Comparison of ENCODE assay signal across 15 cellular contexts in the genomic region with DNA sequence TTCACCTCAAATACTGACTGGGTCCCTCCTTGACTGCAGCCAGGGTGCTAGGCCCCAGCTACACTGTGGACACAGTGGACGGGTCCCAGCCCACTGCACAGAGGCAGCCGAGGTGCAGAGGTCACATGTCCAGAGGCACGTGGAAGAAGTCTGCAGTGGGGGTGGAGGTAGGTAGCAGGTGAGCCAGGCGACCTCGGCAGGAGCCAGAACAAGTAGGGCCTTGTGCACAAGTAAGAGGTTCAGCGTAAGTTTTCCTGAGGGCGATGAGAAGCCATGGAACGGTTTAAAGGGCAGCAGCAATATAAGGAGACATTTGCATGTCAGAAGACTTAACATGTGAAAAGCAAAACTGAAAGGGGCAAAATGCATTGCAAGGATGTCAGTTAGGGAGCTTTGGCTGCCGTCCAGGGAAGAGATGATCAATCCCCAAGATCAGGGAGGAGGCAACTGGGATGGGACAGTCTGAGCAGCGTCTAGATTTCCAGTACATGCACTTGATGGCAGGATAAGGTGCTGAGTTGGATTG. TPM values are rescaled to one million over a fixed set of nuclear protein-coding genes. Genes with fewer than 3 reads are reported as not detected.
DNase-seq lines count a peak whose midpoint lies in the region; TF ChIP-seq lines count a peak whose summit lies in the region.
"Had no signal": no experiment of that assay in that cellular context is flagged by ENCODE, and none has a peak within 500 bp of the region (broad histone marks: within the 10 kb centered on the region; RNA-seq: fewer than 3 reads in every experiment).

No MANE protein-coding gene starts in this region.

- no peak overlapping the region for H2AFZ ChIP-seq in neuronal stem cell (ENCODE audit: low read length)

- H2AK5ac ChIP-seq in neuronal stem cell (ENCODE audit: low read depth, low read length), result no peak overlapping the region

- peak overlapping the region; percentile 30 for H3K27ac Mint-ChIP-seq in Caco-2 (ENCODE audit: unreplicated experiment)
- H3K27ac Mint-ChIP-seq in dendritic cell treated with granulocyte-macrophage colony-stimulating factor and Interleukin-4, amounts not matched to agents 40 ng/mL and 50 ng/mL, for 4 days, result peak overlapping the region; percentile 6

- H2BK15ac ChIP-seq in neuronal stem cell (ENCODE audit: low read length), result no peak overlapping the region

- TF ChIP-seq CTCF in Caco-2 (IDR thresholded peaks at IDR 0.05; ENCODE audit: insufficient read depth in 1 of 2, low read depth in 1 of 2, low read length in 1 of 2, severe bottlenecking in 1 of 2, unreplicated experiment in 1 of 2), result no peak

- no peak overlapping the region for H3K4me2 ChIP-seq in neuronal stem cell (ENCODE audit: insufficient read depth, low read length, poor library complexity, severe bottlenecking)

- no peaks in the 10 kb centered on the region for H3K27me3 Mint-ChIP-seq in Caco-2 (ENCODE audit: insufficient read depth, unreplicated experiment)
- peaks cover 26% of the 10 kb centered on the region for H3K27me3 Mint-ChIP-seq in dendritic cell treated with granulocyte-macrophage colony-stimulating factor and Interleukin-4, amounts not matched to agents 40 ng/mL and 50 ng/mL, for 4 days

- no peak overlapping the region for H4K8ac ChIP-seq in neuronal stem cell (ENCODE audit: low read depth, low read length)

- intact Hi-C loops in Caco-2 (cut with micrococcal nuclease; ENCODE audit: unreplicated experiment), result no loop called here
- intact Hi-C loops in dendritic cell treated with granulocyte-macrophage colony-stimulating factor and Interleukin-4, amounts not matched to agents 40 ng/mL and 50 ng/mL, for 4 days (cut with micrococcal nuclease), result no loop called here

- no peak overlapping the region for H4K91ac ChIP-seq in neuronal stem cell (ENCODE audit: low read depth, low read length, poor library complexity)

- H3K27me3 ChIP-seq in Caco-2 (replicated peaks; ENCODE audit: control insufficient read depth, insufficient read depth, low read length) (no peaks in the 10 kb centered on the region), neuronal stem cell (ENCODE audit: control insufficient read depth in 3 of 3, insufficient read depth in 3 of 3, low read depth in 1 of 3, low read length in 3 of 3) (peaks cover 0 to 3% (median 0%) of the 10 kb centered on the region in 3 experiments)
- H3K27me3 ChIP-seq: brain microvascular endothelial cell, SJSA1 had no signal

- no peaks in the 10 kb centered on the region for H3K79me1 ChIP-seq in neuronal stem cell (ENCODE audit: low read depth, low read length)

- no TSS peak for BruUV-seq in Caco-2 (replicated peaks; lab: Mats Ljungman, UMichigan)

- no peak overlapping the region for H2BK5ac ChIP-seq in neuronal stem cell (ENCODE audit: low read length)

- no peak overlapping the region for H3K4me3 Mint-ChIP-seq in Caco-2 (ENCODE audit: unreplicated experiment)
- no peak overlapping the region for H3K4me3 Mint-ChIP-seq in dendritic cell treated with granulocyte-macrophage colony-stimulating factor and Interleukin-4, amounts not matched to agents 40 ng/mL and 50 ng/mL, for 4 days

- H3K4me3 ChIP-seq in Caco-2 (ENCODE audit: low read depth, low read length) (no peak overlapping the region), neuronal stem cell (ENCODE audit: low read length in 2 of 2) (no peak overlapping the region)
- H3K4me3 ChIP-seq: SJSA1, suprapubic skin had no signal

- in situ Hi-C loops in KBM-7 (cut with MboI; ENCODE audit: low pct_unique_long_range_greater_than_20kb, low sequenced_read_pairs), result no loop called here

- H2BK120ac ChIP-seq in neuronal stem cell (ENCODE audit: low read depth, low read length), result no peak overlapping the region

- peaks cover 22% of the 10 kb centered on the region for H3K4me1 Mint-ChIP-seq in Caco-2 (ENCODE audit: low read depth, unreplicated experiment)
- peaks cover 26% of the 10 kb centered on the region for H3K4me1 Mint-ChIP-seq in dendritic cell treated with granulocyte-macrophage colony-stimulating factor and Interleukin-4, amounts not matched to agents 40 ng/mL and 50 ng/mL, for 4 days (ENCODE audit: low read depth)

- no peak overlapping the region for H3K14ac ChIP-seq in neuronal stem cell (ENCODE audit: low read length)

- no CpG with 5 or more reads among the region's 10 CpGs for WGBS in neuronal stem cell (ENCODE audit: extremely low coverage in 2 of 2, insufficient read length in 2 of 2, insufficient replicate concordance in 1 of 2), 2 donors

- H3K36me3 Mint-ChIP-seq in Caco-2 (ENCODE audit: insufficient read depth, unreplicated experiment), result peaks cover 15% of the 10 kb centered on the region
- H3K36me3 Mint-ChIP-seq in dendritic cell treated with granulocyte-macrophage colony-stimulating factor and Interleukin-4, amounts not matched to agents 40 ng/mL and 50 ng/mL, for 4 days (ENCODE audit: low read depth), result no peaks in the 10 kb centered on the region

- peaks cover 11% of the 10 kb centered on the region for H3K9me3 Mint-ChIP-seq in Caco-2 (ENCODE audit: unreplicated experiment)
- no peaks in the 10 kb centered on the region for H3K9me3 Mint-ChIP-seq in dendritic cell treated with granulocyte-macrophage colony-stimulating factor and Interleukin-4, amounts not matched to agents 40 ng/mL and 50 ng/mL, for 4 days

- no peak overlapping the region for H3K9ac ChIP-seq in neuronal stem cell (ENCODE audit: low read depth, low read length, poor library complexity)

- H3K18ac ChIP-seq in neuronal stem cell (ENCODE audit: low read length), result peak overlapping the region; percentile 15

- no peak overlapping the region for H2BK12ac ChIP-seq in neuronal stem cell (ENCODE audit: low read length)

- DNase-seq in Caco-2, result no peak
- peak; percentile 25 for DNase-seq in M059J (ENCODE audit: low read depth)
- no peak for DNase-seq in neuronal stem cell (ENCODE audit: low spot score)
- DNase-seq in stimulated activated CD8-positive, alpha-beta memory T cell treated with anti-CD3 and anti-CD28 coated beads, Interleukin-4, amount 100 ng/mL, for 48 hours, result no peak
- no peak for DNase-seq in stimulated activated CD4-positive, alpha-beta T cell treated with anti-CD3 and anti-CD28 coated beads, Interleukin-2, amount 100 ng/mL, for 24 hours
- DNase-seq in KBM-7, result no peak
- DNase-seq: AML-193, brain microvascular endothelial cell, left colon, NCI-H1436 treated with DMSO at 0.1 percent for 48 hours, NCI-H226, T1000 had no signal

- peak overlapping the region; percentile 8 for H3K23ac ChIP-seq in neuronal stem cell (ENCODE audit: low read depth, low read length, poor library complexity)

- H3K9me3 ChIP-seq in Caco-2, result no peaks in the 10 kb centered on the region
- no peaks in the 10 kb centered on the region for H3K9me3 ChIP-seq in neuronal stem cell (replicated peaks in 1 of 2; ENCODE audit: control insufficient read depth in 2 of 2, insufficient read depth in 1 of 2, low read depth in 1 of 2, low read length in 2 of 2)
- H3K9me3 ChIP-seq: SJSA1, suprapubic skin had no signal

- H3K4me1 ChIP-seq in Caco-2 (no peaks in the 10 kb centered on the region), neuronal stem cell (ENCODE audit: control insufficient read depth in 2 of 2, insufficient read depth in 1 of 2, low read depth in 1 of 2, low read length in 2 of 2) (peaks cover 0 to 2% of the 10 kb centered on the region in 2 donors)
- H3K4me1 ChIP-seq: suprapubic skin had no signal

- H3K4ac ChIP-seq in neuronal stem cell (ENCODE audit: low read length), result no peak overlapping the region

- H3K27ac ChIP-seq in neuronal stem cell (replicated peaks; ENCODE audit: low read length), result no peak overlapping the region
- H3K27ac ChIP-seq: brain microvascular endothelial cell, SJSA1, suprapubic skin had no signal

- CTCF ChIA-PET in Caco-2 (lab: Charles Lee), result no interaction called here

- H3K36me3 ChIP-seq in Caco-2 (ENCODE audit: control insufficient read depth, insufficient read depth, low read length), result no peaks in the 10 kb centered on the region
- H3K36me3 ChIP-seq in neuronal stem cell (replicated peaks in 1 of 2; ENCODE audit: control insufficient read depth in 2 of 2, insufficient read depth in 2 of 2, low read length in 2 of 2), result no peaks in the 10 kb centered on the region
- H3K36me3 ChIP-seq: brain microvascular endothelial cell, SJSA1, suprapubic skin had no signal

- POLR2A ChIA-PET in Caco-2 (lab: Charles Lee), result no interaction called here

RNA-seq across cellular contexts. Expression of a gene that starts 49.7 kb away (rescaled TPM):
- total RNA-seq in Caco-2 (2022), result 27.4 and 29.5 TPM in 2 replicates
- 23.0 and 37.8 TPM in 2 replicates for total RNA-seq in M059J (2014; rRNA removed; shearing (Covaris generic))
- 21.0 TPM for polyA plus RNA-seq in neuronal stem cell (2013, experiment 1 of 2)
- polyA plus RNA-seq in neuronal stem cell (2013, experiment 2 of 2), result 21.3 TPM
